10 cellular contexts compared by ENCODE assay signal in genomic region chr7:1536105-1536767, GRCh38. TPM values are rescaled to one million over a fixed set of nuclear protein-coding genes. Genes with fewer than 3 reads are reported as not detected.
DNase-seq lines count a peak whose midpoint lies in the region; ATAC-seq and TF ChIP-seq lines count a peak whose summit lies in the region.
"Had no signal": no experiment of that assay in that cellular context is flagged by ENCODE, and none has a peak within 500 bp of the region (broad histone marks: within the 10 kb centered on the region; RNA-seq: fewer than 3 reads in every experiment).

No MANE protein-coding gene starts in this region.

- H3K27ac ChIP-seq in IMR-90 (ENCODE audit: insufficient read depth, low read length), result peak overlapping the region; percentile 81
- H3K27ac ChIP-seq in dorsolateral prefrontal cortex, result peak overlapping the region; percentile 53 to 98 (median 91)
- H3K27ac ChIP-seq in muscle layer of colon (ENCODE audit: low read depth, low read length), result peak overlapping the region; percentile 97
- H3K27ac ChIP-seq in thymus (ENCODE audit: low read depth), result peak overlapping the region; percentile 47

- no TSS peak for BruUV-seq in IMR-90 (replicated peaks; lab: Mats Ljungman, UMichigan)

- H4K20me1 ChIP-seq in IMR-90 (ENCODE audit: insufficient read depth, low read length), result peaks cover 51% of the 10 kb centered on the region

- peak overlapping the region; percentile 55 for H2BK20ac ChIP-seq in IMR-90 (ENCODE audit: low read depth, low read length)

- TF ChIP-seq POLR2A in IMR-90 (IDR thresholded peaks at IDR 0.05; ENCODE audit: low read depth, low read length), result no peak

- ATAC-seq in IMR-90 (ENCODE audit: low read depth) (no peak), GM18867 (IDR thresholded peaks at IDR 0.05; ENCODE audit: unreplicated experiment) (no peak)

- no peak for DNase-seq in IMR-90
- no peak for DNase-seq in dorsolateral prefrontal cortex
- DNase-seq in NCI-H446 (lab: John Stamatoyannopoulos, UW), result no peak
- no peak for DNase-seq in RPMI8226
- DNase-seq: activated CD4-positive, alpha-beta T cell treated with anti-CD3 and anti-CD28 coated beads, Interleukin-2, amount 50 U/mL, for 4 hours; NCI-H1092 treated with DMSO at 0.1 percent for 48 hours; SHP77 had no signal

- no peak for TF ChIP-seq CTCF in IMR-90 (conservative IDR thresholded peaks at IDR 0.05; ENCODE audit: low read depth, low read length)
- no peak for TF ChIP-seq CTCF in dorsolateral prefrontal cortex (IDR thresholded peaks at IDR 0.05 in 54 of 56, conservative IDR thresholded peaks at IDR 0.05 in 2 of 56; ENCODE audit: low read depth in 1 of 56, partially characterized antibody in 56 of 56)

- in situ Hi-C loops in IMR-90 (cut with MboI; ENCODE audit: low sequenced_read_pairs), result no loop called here

- H4K91ac ChIP-seq in IMR-90 (ENCODE audit: insufficient read depth, low read depth, low read length), result peak overlapping the region; percentile 95

- peak overlapping the region; percentile 86 for H3K56ac ChIP-seq in IMR-90 (ENCODE audit: extremely low read depth, insufficient read depth, low read length)

- intact Hi-C loops in IMR-90 (cut with micrococcal nuclease), result loop anchor here (2.0 to 5.0 kb wide), 2 partner anchors 34 to 35 kb away; partner anchors contain the start of genes INTS1 and PSMG3
- intact Hi-C loops in dorsolateral prefrontal cortex (cut with DNase I), result no loop called here

- H3K9me1 ChIP-seq in IMR-90 (ENCODE audit: insufficient read depth, low read length), result peaks cover 13% of the 10 kb centered on the region

- TF ChIP-seq RAD21 in IMR-90 (IDR thresholded peaks at IDR 0.05; ENCODE audit: low read length), result no peak

- H3K23ac ChIP-seq in IMR-90 (ENCODE audit: low read depth, low read length), result peak overlapping the region; percentile 85

- H3K18ac ChIP-seq in IMR-90 (ENCODE audit: low read depth, low read length), result peak overlapping the region; percentile 83

- peaks cover 41% of the 10 kb centered on the region for H3K4me1 ChIP-seq in IMR-90 (ENCODE audit: control insufficient read depth, insufficient read depth, low read length)
- peaks cover 41% of the 10 kb centered on the region for H3K4me1 ChIP-seq in muscle layer of colon (ENCODE audit: insufficient read depth, low read length)
- H3K4me1 ChIP-seq in thymus (ENCODE audit: control insufficient read depth, insufficient read depth, low read length), result peaks cover 17% of the 10 kb centered on the region

- peak overlapping the region; percentile 88 for H2AFZ ChIP-seq in IMR-90 (replicated peaks; ENCODE audit: low read length, poor library complexity)

- peaks cover 0 to 67% of the 10 kb centered on the region in 2 experiments; a peak in 3 of 4 replicates for H3K79me1 ChIP-seq in IMR-90 (ENCODE audit: low read depth in 1 of 2, low read length in 2 of 2)

- peak overlapping the region; percentile 94 for H2BK120ac ChIP-seq in IMR-90 (ENCODE audit: low read depth, low read length)

- H3K36me3 ChIP-seq in IMR-90 (ENCODE audit: control insufficient read depth, insufficient read depth, low read length), result peaks cover 21% of the 10 kb centered on the region
- peaks cover 9% of the 10 kb centered on the region for H3K36me3 ChIP-seq in muscle layer of colon (ENCODE audit: insufficient read depth, low read length)
- peaks cover 84% of the 10 kb centered on the region for H3K36me3 ChIP-seq in thymus (ENCODE audit: control insufficient read depth, insufficient read depth)

- peak overlapping the region; percentile 94; the same call in 2 of the 3 replicates for H2BK15ac ChIP-seq in IMR-90 (ENCODE audit: low read depth, low read length)

- H4K5ac ChIP-seq in IMR-90 (ENCODE audit: low read depth, low read length), result peak overlapping the region; percentile 51

- H3K4ac ChIP-seq in IMR-90 (ENCODE audit: low read depth, low read length), result peak overlapping the region; percentile 97

- CTCF ChIA-PET in IMR-90 (lab: Yijun Ruan, JAX), result no interaction called here

- peak overlapping the region; percentile 100 for H2AK9ac ChIP-seq in IMR-90 (replicated peaks; ENCODE audit: low read depth, low read length, poor library complexity)

- peak overlapping the region; percentile 98 for H2BK5ac ChIP-seq in IMR-90 (ENCODE audit: low read depth, low read length, poor library complexity, severe bottlenecking)

- H3K9ac ChIP-seq in IMR-90 (ENCODE audit: low read depth, low read length) (peak overlapping the region; percentile 45), muscle layer of colon (ENCODE audit: low read length) (peak overlapping the region; percentile 94)

- H3K9me3 ChIP-seq in IMR-90 (ENCODE audit: control insufficient read depth, insufficient read depth, low read length), result no peaks in the 10 kb centered on the region
- H3K9me3 ChIP-seq in muscle layer of colon (ENCODE audit: low read length), result no peaks in the 10 kb centered on the region
- no peaks in the 10 kb centered on the region for H3K9me3 ChIP-seq in thymus (ENCODE audit: control insufficient read depth)

- peak overlapping the region; percentile 30 for H3K4me2 ChIP-seq in IMR-90 (ENCODE audit: low read depth, low read length)

- dilution Hi-C loops in IMR-90 (cut with HindIII; ENCODE audit: low sequenced_read_pairs, unreplicated experiment), result no loop called here

- H3K14ac ChIP-seq in IMR-90 (replicated peaks; ENCODE audit: low read depth, low read length), result peak overlapping the region; percentile 81

- peak overlapping the region; percentile 78 to 83 for H4K8ac ChIP-seq in IMR-90 (ENCODE audit: low read depth in 2 of 2, low read length in 2 of 2)

- 84% methylated on average over 27 of the region's 34 CpGs; no CpG with 5 or more reads in 1 of the 2 experiments for WGBS in IMR-90 (ENCODE audit: extremely low coverage in 2 of 2, insufficient read length in 1 of 2), 2 experiments
- 93% methylated on average over 34 of the region's 34 CpGs for WGBS in thymus

- POLR2A ChIA-PET in IMR-90 (lab: Charles Lee; ENCODE audit: unreplicated experiment), result no interaction called here

- H3K27me3 ChIP-seq in IMR-90 (ENCODE audit: control insufficient read depth, insufficient read depth, low read length) (no peaks in the 10 kb centered on the region), dorsolateral prefrontal cortex (no peaks in the 10 kb centered on the region), muscle layer of colon (ENCODE audit: control insufficient read depth in 1 of 2, insufficient read depth in 2 of 2, low read length in 2 of 2) (no peaks in the 10 kb centered on the region), thymus (ENCODE audit: control insufficient read depth, insufficient read depth) (no peaks in the 10 kb centered on the region)

- peak overlapping the region; percentile 92 for H2AK5ac ChIP-seq in IMR-90 (ENCODE audit: low read depth, low read length)

- no peak overlapping the region for H3K4me3 ChIP-seq in IMR-90 (ENCODE audit: insufficient read depth, low read depth, low read length)
- peak overlapping the region in 39 of 59 donors; percentile 33 to 70 (median 55) for H3K4me3 ChIP-seq in dorsolateral prefrontal cortex
- peak overlapping the region in 1 of 2 donors; percentile 28 for H3K4me3 ChIP-seq in muscle layer of colon (ENCODE audit: low read depth in 1 of 2, low read length in 2 of 2)
- no peak overlapping the region for H3K4me3 ChIP-seq in thymus (ENCODE audit: low read length)

TF ChIP-seq in IMR-90, 13 proteins besides CTCF, POLR2A, EP300 and RAD21:
- TF ChIP-seq CHD1 (IDR thresholded peaks at IDR 0.05; ENCODE audit: low read depth, low read length) (peak; percentile 74; the same call in 1 of the 2 replicates), MAZ (IDR thresholded peaks at IDR 0.05; ENCODE audit: borderline replicate concordance, low read depth, low read length) (no peak)
TF ChIP-seq in IMR-90: peak in this region for 1.

RNA-seq across cellular contexts. Expression of gene MAFK, which starts 5.7 kb away (rescaled TPM):
- total RNA-seq in IMR-90 (2012; rRNA removed), result 16.4 and 19.2 TPM in 2 replicates
- polyA plus RNA-seq in IMR-90 (2012; rRNA removed), result 27.1 and 27.9 TPM in 2 replicates
- polyA plus RNA-seq in IMR-90 (2012; cell fraction: cytosol; rRNA removed), result 9.3 and 16.3 TPM in 2 replicates
- 216 and 262 TPM in 2 replicates for polyA plus RNA-seq in IMR-90 (2012; cell fraction: nucleus; rRNA removed; ENCODE audit: low replicate concordance)
- 10 to 100 TPM; 20.6 to 96.7 (median 37.6) TPM for total RNA-seq in dorsolateral prefrontal cortex
- polyA plus RNA-seq in thymus, result 42.9 TPM

RNA-seq across cellular contexts. Expression of gene TMEM184A, which starts 19.8 kb away (rescaled TPM):
- total RNA-seq in IMR-90 (2012; rRNA removed), result 0.28 and 0.36 TPM in 2 replicates
- polyA plus RNA-seq in IMR-90 (2012; rRNA removed), result 1.9 TPM in 2 replicates
- polyA plus RNA-seq in IMR-90 (2012; cell fraction: cytosol; rRNA removed), result 0.74 and 1.2 TPM in 2 replicates
- 4.1 and 11.5 TPM in 2 replicates for polyA plus RNA-seq in IMR-90 (2012; cell fraction: nucleus; rRNA removed; ENCODE audit: low replicate concordance)
- under 1 TPM in 31 of 120 experiments, not detected in 89; 0.07 to 0.85 (median 0.16) TPM for total RNA-seq in dorsolateral prefrontal cortex
- polyA plus RNA-seq in thymus, result 5.6 TPM

RNA-seq across cellular contexts. Expression of gene INTS1, which starts 32.0 kb away (rescaled TPM):
- 9.3 and 10.0 TPM in 2 replicates for total RNA-seq in IMR-90 (2012; rRNA removed)
- 40.1 and 47.1 TPM in 2 replicates for polyA plus RNA-seq in IMR-90 (2012; rRNA removed)
- 32.2 and 35.8 TPM in 2 replicates for polyA plus RNA-seq in IMR-90 (2012; cell fraction: cytosol; rRNA removed)
- 80.3 and 296 TPM in 2 replicates for polyA plus RNA-seq in IMR-90 (2012; cell fraction: nucleus; rRNA removed; ENCODE audit: low replicate concordance)
- 100 to 1,000 TPM in 104 of 120 experiments, 10 to 100 TPM in 16; 86.1 to 155 (median 115) TPM for total RNA-seq in dorsolateral prefrontal cortex
- polyA plus RNA-seq in thymus, result 287 TPM

RNA-seq across cellular contexts. Expression of gene PSMG3, which starts 33.6 kb away (rescaled TPM):
- total RNA-seq in IMR-90 (2012; rRNA removed) (30.6 and 37.3 TPM in 2 replicates), dorsolateral prefrontal cortex (10 to 100 TPM; 14.7 to 44.6 (median 28.9) TPM)
- polyA plus RNA-seq in IMR-90 (2012; rRNA removed) (52.5 and 54.1 TPM in 2 replicates), thymus (85.2 TPM)
- 44.0 and 63.2 TPM in 2 replicates for polyA plus RNA-seq in IMR-90 (2012; cell fraction: cytosol; rRNA removed)
- polyA plus RNA-seq in IMR-90 (2012; cell fraction: nucleus; rRNA removed; ENCODE audit: low replicate concordance), result 74.3 and 81.9 TPM in 2 replicates

Comparison
In these comparisons a context has a peak if more than half of its experiments do, and no peak if none do; other contexts are left out.
1. H3K27ac ChIP-seq: peak in every context shown above with its lines; median percentile 97 in muscle layer of colon; 91 in dorsolateral prefrontal cortex; 81 in IMR-90; 47 in thymus.
2. H3K4me3 ChIP-seq: peak in dorsolateral prefrontal cortex (39 of 59); none in IMR-90 (single experiment) and thymus (single experiment).